Comparison of ENCODE assay signal across 14 cellular contexts in genomic region chrY:14255963-14256816, GRCh38.
DNase-seq lines count a peak whose midpoint lies in the region; ATAC-seq lines count a peak whose summit lies in the region.
"Had no signal": no experiment of that assay in that cellular context is flagged by ENCODE, and none has a peak within 500 bp of the region (broad histone marks: within the 10 kb centered on the region; RNA-seq: fewer than 3 reads in every experiment).

No MANE protein-coding gene starts in this region.

- H3K9me3 Mint-ChIP-seq in activated CD4-positive, alpha-beta T cell treated with anti-CD3 and anti-CD28 coated beads, Interleukin-2, amount 10 ng/mL, durations not matched to agents 7 days and 5 days = peaks cover 3% of the 10 kb centered on the region
- H3K9me3 Mint-ChIP-seq: stimulated activated memory B cell treated with anti-CD40 and anti-IgM and Interleukin-4, amounts not matched to agents 10 μg/mL and 1 μg/mL and 100 μg/mL, for 72 hours had no signal

- H3K27me3 Mint-ChIP-seq in activated CD4-positive, alpha-beta T cell treated with anti-CD3 and anti-CD28 coated beads, Interleukin-2, amount 10 ng/mL, durations not matched to agents 7 days and 5 days = no peaks in the 10 kb centered on the region
- H3K27me3 Mint-ChIP-seq: stimulated activated memory B cell treated with anti-CD40 and anti-IgM and Interleukin-4, amounts not matched to agents 10 μg/mL and 1 μg/mL and 100 μg/mL, for 72 hours had no signal

- CTCF ChIA-PET in activated CD4-positive, alpha-beta T cell treated with anti-CD3 and anti-CD28 coated beads, Interleukin-2, amount 10 ng/mL, durations not matched to agents 7 days and 5 days (lab: Charles Lee) = no interaction called here

- peaks cover 22% of the 10 kb centered on the region for H3K4me1 Mint-ChIP-seq in activated CD4-positive, alpha-beta T cell treated with anti-CD3 and anti-CD28 coated beads, Interleukin-2, amount 10 ng/mL, durations not matched to agents 7 days and 5 days

- POLR2A ChIA-PET in activated CD4-positive, alpha-beta T cell treated with anti-CD3 and anti-CD28 coated beads, Interleukin-2, amount 10 ng/mL, durations not matched to agents 7 days and 5 days (lab: Charles Lee) = no interaction called here

- H3K36me3 Mint-ChIP-seq in activated CD4-positive, alpha-beta T cell treated with anti-CD3 and anti-CD28 coated beads, Interleukin-2, amount 10 ng/mL, durations not matched to agents 7 days and 5 days (ENCODE audit: low read depth) = no peaks in the 10 kb centered on the region
- H3K36me3 Mint-ChIP-seq: stimulated activated memory B cell treated with anti-CD40 and anti-IgM and Interleukin-4, amounts not matched to agents 10 μg/mL and 1 μg/mL and 100 μg/mL, for 72 hours had no signal

- DNase-seq in activated CD4-positive, alpha-beta T cell treated with anti-CD3 and anti-CD28 coated beads, Interleukin-2, amount 10 ng/mL, durations not matched to agents 7 days and 5 days = peak; percentile 13
- no peak for DNase-seq in activated CD4-positive, alpha-beta T cell treated with anti-CD3 and anti-CD28 coated beads for 1 hour
- peak; percentile 7 for DNase-seq in MV-4-11 (lab: John Stamatoyannopoulos, UW)
- DNase-seq in left kidney (ENCODE audit: low read depth, low spot score) = peak; percentile 30
- no peak for DNase-seq in GM19238 (ENCODE audit: insufficient read length, low spot score)
- DNase-seq in superior temporal gyrus (ENCODE audit: extremely low spot score) = no peak
- DNase-seq: ACHN, adrenal gland, cerebellar nuclear complex, COR-L47, midbrain had no signal

- H3K4me3 Mint-ChIP-seq in activated CD4-positive, alpha-beta T cell treated with anti-CD3 and anti-CD28 coated beads, Interleukin-2, amount 10 ng/mL, durations not matched to agents 7 days and 5 days = peak overlapping the region; percentile 43
- H3K4me3 Mint-ChIP-seq: stimulated activated memory B cell treated with anti-CD40 and anti-IgM and Interleukin-4, amounts not matched to agents 10 μg/mL and 1 μg/mL and 100 μg/mL, for 72 hours had no signal

- ATAC-seq in GM19397 (IDR thresholded peaks at IDR 0.05; ENCODE audit: unreplicated experiment) (peak; percentile 92), HG02870 (IDR thresholded peaks at IDR 0.05; ENCODE audit: unreplicated experiment) (no peak)
- ATAC-seq: stimulated activated memory B cell treated with anti-CD40 and anti-IgM and Interleukin-4, amounts not matched to agents 10 μg/mL and 1 μg/mL and 100 μg/mL, for 72 hours had no signal

- H3K27ac Mint-ChIP-seq in activated CD4-positive, alpha-beta T cell treated with anti-CD3 and anti-CD28 coated beads, Interleukin-2, amount 10 ng/mL, durations not matched to agents 7 days and 5 days = peak overlapping the region; percentile 90
- H3K27ac Mint-ChIP-seq: stimulated activated memory B cell treated with anti-CD40 and anti-IgM and Interleukin-4, amounts not matched to agents 10 μg/mL and 1 μg/mL and 100 μg/mL, for 72 hours had no signal

Comparison
In these comparisons a context has a peak if more than half of its experiments do, and no peak if none do; other contexts are left out.
1. DNase-seq: peak in activated CD4-positive, alpha-beta T cell treated with anti-CD3 and anti-CD28 coated beads, Interleukin-2, amount 10 ng/mL, durations not matched to agents 7 days and 5 days (single experiment), MV-4-11 (single experiment) and left kidney (single experiment); none in activated CD4-positive, alpha-beta T cell treated with anti-CD3 and anti-CD28 coated beads for 1 hour (single experiment), GM19238 (single experiment) and superior temporal gyrus (single experiment).